9 cellular contexts compared by ENCODE assay signal in genomic region chr1:150767704-150768103, GRCh38. TPM values are rescaled to one million over a fixed set of nuclear protein-coding genes. Genes with fewer than 3 reads are reported as not detected.
"Had no signal": no experiment of that assay in that cellular context is flagged by ENCODE, and none has a peak within 500 bp of the region (broad histone marks: within the 10 kb centered on the region; RNA-seq: fewer than 3 reads in every experiment).

No MANE protein-coding gene starts in this region.

RNA-seq across cellular contexts. Expression of gene HORMAD1, which starts 47.0 kb away (rescaled TPM):
- total RNA-seq: endothelial cell of umbilical vein, epithelial cell of proximal tubule, fibroblast of lung, foreskin keratinocyte, mesothelial cell of epicardium, pulmonary artery endothelial cell had no signal
- polyA plus RNA-seq: endothelial cell of umbilical vein, fibroblast of lung, foreskin keratinocyte, heart left ventricle, hepatocyte, neural cell had no signal
